26 cellular contexts compared by ENCODE assay signal in the genomic region with DNA sequence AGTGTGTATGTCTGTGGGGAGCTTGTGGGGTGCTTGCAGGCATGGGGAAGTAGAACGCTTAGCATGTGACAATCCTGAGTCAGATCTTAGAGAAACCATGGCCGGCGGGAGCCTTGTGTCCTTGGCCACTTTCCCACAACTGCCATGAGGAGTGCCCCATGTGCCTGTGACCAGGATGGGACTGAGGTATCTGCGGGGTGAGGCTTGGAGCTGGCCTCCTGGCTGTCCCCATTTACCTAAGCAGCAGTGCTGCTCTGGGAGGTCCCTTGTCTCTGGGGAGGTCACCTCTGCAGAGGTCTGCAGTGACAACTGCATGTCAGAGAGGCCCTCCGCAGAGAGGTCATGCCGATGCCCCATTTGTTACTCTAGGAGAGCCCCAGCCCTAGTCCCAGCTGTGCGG. TPM values are rescaled to one million over a fixed set of nuclear protein-coding genes. Genes with fewer than 3 reads are reported as not detected.
"Had no signal": no experiment of that assay in that cellular context is flagged by ENCODE, and none has a peak within 500 bp of the region (broad histone marks: within the 10 kb centered on the region; RNA-seq: fewer than 3 reads in every experiment).

No MANE protein-coding gene starts in this region.

- H3K9me3 ChIP-seq: adrenal gland, breast epithelium, MG63, Peyer's patch, SJCRH30, SK-N-SH had no signal

- H3K4me3 ChIP-seq: adrenal gland, breast epithelium, MG63, Peyer's patch, SJCRH30 had no signal

- H3K9me3 Mint-ChIP-seq: activated CD8-positive, alpha-beta T cell treated with anti-CD3 and anti-CD28 coated beads for 36 hours; activated naive CD8-positive, alpha-beta T cell treated with anti-CD3 and anti-CD28 coated beads, Interleukin-2, amount 10 ng/mL, durations not matched to agents 7 days and 5 days had no signal

- H3K36me3 Mint-ChIP-seq: activated naive CD8-positive, alpha-beta T cell treated with anti-CD3 and anti-CD28 coated beads, Interleukin-2, amount 10 ng/mL, durations not matched to agents 7 days and 5 days had no signal

- H3K4me3 Mint-ChIP-seq: activated CD8-positive, alpha-beta T cell treated with anti-CD3 and anti-CD28 coated beads for 36 hours; activated naive CD8-positive, alpha-beta T cell treated with anti-CD3 and anti-CD28 coated beads, Interleukin-2, amount 10 ng/mL, durations not matched to agents 7 days and 5 days had no signal

- H3K4me2 ChIP-seq: SK-N-SH had no signal

- H3K27me3 ChIP-seq: adrenal gland, breast epithelium, MG63, Peyer's patch, SJCRH30 had no signal

- H3K9ac ChIP-seq: SK-N-SH had no signal

- H3K27ac Mint-ChIP-seq: activated CD8-positive, alpha-beta T cell treated with anti-CD3 and anti-CD28 coated beads for 36 hours; activated naive CD8-positive, alpha-beta T cell treated with anti-CD3 and anti-CD28 coated beads, Interleukin-2, amount 10 ng/mL, durations not matched to agents 7 days and 5 days had no signal

- ATAC-seq: activated CD4-positive, CD25-positive, alpha-beta regulatory T cell treated with anti-CD3 and anti-CD28 coated beads, Interleukin-2, amount 50 U/mL, for 24 hours; activated CD8-positive, alpha-beta T cell treated with anti-CD3 and anti-CD28 coated beads for 36 hours had no signal

- H3K27ac ChIP-seq: adrenal gland, breast epithelium, Peyer's patch, RWPE1, SJCRH30 had no signal

- H3K4me1 ChIP-seq: adrenal gland, breast epithelium, Peyer's patch, SJCRH30 had no signal

- H3K36me3 ChIP-seq: adrenal gland, breast epithelium, MG63, Peyer's patch, SJCRH30, WERI-Rb-1 had no signal

- DNase-seq: activated CD4-positive, alpha-beta T cell treated with anti-CD3 and anti-CD28 coated beads for 4 hours; activated CD8-positive, alpha-beta memory T cell treated with anti-CD3 and anti-CD28 coated beads, Interleukin-2, amount 50 U/mL, for 48 hours; activated CD8-positive, alpha-beta T cell treated with anti-CD3 and anti-CD28 coated beads for 36 hours; activated naive CD4-positive, alpha-beta T cell treated with anti-CD3 and anti-CD28 coated beads, Interleukin-2, amount 50 U/mL, for 16 hours; activated naive CD8-positive, alpha-beta T cell treated with anti-CD3 and anti-CD28 coated beads, Interleukin-2, amount 10 ng/mL, durations not matched to agents 7 days and 5 days; activated T-cell treated with anti-CD3 and anti-CD28 coated beads, Interleukin-2, amount 50 U/mL, for 1 hour; adrenal gland; anterior cingulate cortex; MG63; NCI-H1105 treated with DMSO at 0.1 percent for 48 hours; NCI-H1436 treated with DMSO at 0.1 percent for 48 hours; NCI-H2081 treated with DMSO at 0.1 percent for 48 hours; NCI-H226; NCI-H526; NCI-H774; Peyer's patch; Right ventricle myocardium superior; SJCRH30; SK-N-SH; T-helper 1 cell; WERI-Rb-1 had no signal

RNA-seq across cellular contexts. Expression of gene TRPM1, which starts 23.5 kb away (rescaled TPM):
- total RNA-seq: activated CD8-positive, alpha-beta T cell treated with anti-CD3 and anti-CD28 coated beads for 36 hours; activated naive CD8-positive, alpha-beta T cell treated with anti-CD3 and anti-CD28 coated beads, Interleukin-2, amount 10 ng/mL, durations not matched to agents 7 days and 5 days; adrenal gland; breast epithelium; NCI-H460; Peyer's patch; Right ventricle myocardium superior; T-helper 2 cell treated with Interferon-gamma antibody and Interleukin-4, amounts not matched to agents 100 ng/mL and 5 ng/mL, for 36 hours had no signal
- polyA plus RNA-seq: SK-N-SH had no signal
